1 cellular context compared by ENCODE assay signal in genomic region chr2:47303341-47304148, GRCh38.
TF ChIP-seq lines count a peak whose summit lies in the region.

No MANE protein-coding gene starts in this region.

TF ChIP-seq in GM12878, 131 proteins besides CTCF, POLR2A, EP300 and RAD21 (continued from another document):
- no peak for TF ChIP-seq EGR1 (IDR thresholded peaks at IDR 0.05; ENCODE audit: borderline replicate concordance in 1 of 2, low read depth in 2 of 2, low read length in 2 of 2)
- no peak for TF ChIP-seq EED (IDR thresholded peaks at IDR 0.05; ENCODE audit: low read depth)
- no peak for TF ChIP-seq CHD1 (IDR thresholded peaks at IDR 0.05; ENCODE audit: low read depth, low read length)
- no peak for TF ChIP-seq SUZ12 (IDR thresholded peaks at IDR 0.05; ENCODE audit: unreplicated experiment)
- no peak for TF ChIP-seq RFX5 (IDR thresholded peaks at IDR 0.05; ENCODE audit: low read depth, low read length)
- no peak for TF ChIP-seq PKNOX1 (IDR thresholded peaks at IDR 0.05)
- no peak for TF ChIP-seq PAX5 (IDR thresholded peaks at IDR 0.05; ENCODE audit: borderline replicate concordance, low read depth, low read length)
- TF ChIP-seq ETV6 (conservative IDR thresholded peaks at IDR 0.05 in 1 of 2, IDR thresholded peaks at IDR 0.05 in 1 of 2; ENCODE audit: borderline replicate concordance in 1 of 2, low read depth in 1 of 2), result no peak
- no peak for TF ChIP-seq KDM1A (IDR thresholded peaks at IDR 0.05; ENCODE audit: borderline replicate concordance)
- no peak for TF ChIP-seq PAX8 (IDR thresholded peaks at IDR 0.05)
- TF ChIP-seq, protein P1, sequence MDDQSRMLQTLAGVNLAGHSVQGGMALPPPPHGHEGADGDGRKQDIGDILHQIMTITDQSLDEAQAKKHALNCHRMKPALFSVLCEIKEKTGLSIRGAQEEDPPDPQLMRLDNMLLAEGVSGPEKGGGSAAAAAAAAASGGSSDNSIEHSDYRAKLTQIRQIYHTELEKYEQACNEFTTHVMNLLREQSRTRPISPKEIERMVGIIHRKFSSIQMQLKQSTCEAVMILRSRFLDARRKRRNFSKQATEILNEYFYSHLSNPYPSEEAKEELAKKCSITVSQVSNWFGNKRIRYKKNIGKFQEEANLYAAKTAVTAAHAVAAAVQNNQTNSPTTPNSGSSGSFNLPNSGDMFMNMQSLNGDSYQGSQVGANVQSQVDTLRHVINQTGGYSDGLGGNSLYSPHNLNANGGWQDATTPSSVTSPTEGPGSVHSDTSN (IDR thresholded peaks at IDR 0.05; ENCODE audit: insufficient replicate concordance, low read depth, low read length), result no peak
